ENCODE assay signal across 8 cellular contexts in genomic region chr11:70203749-70204465, GRCh38. TPM values are rescaled to one million over a fixed set of nuclear protein-coding genes. Genes with fewer than 3 reads are reported as not detected.
A peak's percentile ranks its signal among the peaks of the same experiment; 100 is the strongest.
DNase-seq lines count a peak whose midpoint lies in the region; ATAC-seq and TF ChIP-seq lines count a peak whose summit lies in the region.

No MANE protein-coding gene starts in this region.

- no peaks in the 10 kb centered on the region for H3K9me3 Mint-ChIP-seq in activated naive CD4-positive, alpha-beta T cell treated with anti-CD3 and anti-CD28 coated beads, Interleukin-2, amount 50 U/mL, for 72 hours
- peaks cover 3% of the 10 kb centered on the region for H3K9me3 Mint-ChIP-seq in progenitor cell of endocrine pancreas (ENCODE audit: low read depth)
- H3K9me3 Mint-ChIP-seq in type B pancreatic cell, result no peaks in the 10 kb centered on the region

- peak; percentile 76 to 90 for DNase-seq in activated naive CD4-positive, alpha-beta T cell treated with anti-CD3 and anti-CD28 coated beads, Interleukin-2, amount 50 U/mL, for 72 hours (ENCODE audit: low spot score in 2 of 2)
- DNase-seq in cardiac septum (ENCODE audit: low spot score), result peak; percentile 82
- no peak for DNase-seq in progenitor cell of endocrine pancreas (ENCODE audit: low spot score, unreplicated experiment)
- DNase-seq in type B pancreatic cell (ENCODE audit: extremely low spot score, unreplicated experiment), result no peak

- peak overlapping the region; percentile 91 to 99 (median 98) for H3K9ac ChIP-seq in BLaER1 treated with 17β-estradiol and CSF1 and Interleukin-3, amounts not matched to agents 10 nM and 100 nM

- peak overlapping the region; percentile 97 to 100 for H3K27ac Mint-ChIP-seq in activated naive CD4-positive, alpha-beta T cell treated with anti-CD3 and anti-CD28 coated beads, Interleukin-2, amount 50 U/mL, for 72 hours
- H3K27ac Mint-ChIP-seq in progenitor cell of endocrine pancreas, result peak overlapping the region; percentile 96
- H3K27ac Mint-ChIP-seq in type B pancreatic cell, result peak overlapping the region; percentile 94

- peaks cover 32 to 39% of the 10 kb centered on the region in 2 donors for H3K36me3 Mint-ChIP-seq in activated naive CD4-positive, alpha-beta T cell treated with anti-CD3 and anti-CD28 coated beads, Interleukin-2, amount 50 U/mL, for 72 hours
- H3K36me3 Mint-ChIP-seq in progenitor cell of endocrine pancreas (ENCODE audit: insufficient read depth) (peaks cover 8% of the 10 kb centered on the region), type B pancreatic cell (peaks cover 14% of the 10 kb centered on the region)

- peaks cover 49 to 51% (median 50%) of the 10 kb centered on the region in 11 experiments for H4K20me1 ChIP-seq in BLaER1 treated with 17β-estradiol and CSF1 and Interleukin-3, amounts not matched to agents 10 nM and 100 nM

- H3K27ac ChIP-seq in BLaER1 treated with 17β-estradiol and CSF1 and Interleukin-3, amounts not matched to agents 10 nM and 100 nM, result peak overlapping the region; percentile 72 to 99 (median 97)

- H3K4me3 ChIP-seq in BLaER1 treated with 17β-estradiol and CSF1 and Interleukin-3, amounts not matched to agents 10 nM and 100 nM, result peak overlapping the region; percentile 84 to 99 (median 90)

- H3K27me3 ChIP-seq in BLaER1 treated with 17β-estradiol and CSF1 and Interleukin-3, amounts not matched to agents 10 nM and 100 nM, result no peaks in the 10 kb centered on the region

- ATAC-seq in GM19351 (IDR thresholded peaks at IDR 0.05; ENCODE audit: unreplicated experiment) (peak; percentile 34), HG03521 (IDR thresholded peaks at IDR 0.05; ENCODE audit: unreplicated experiment) (peak; percentile 16), SK-N-SH treated with all-trans-retinoic acid at 6 μM for 48 hours (peak; percentile 72)
- ATAC-seq in activated naive CD4-positive, alpha-beta T cell treated with anti-CD3 and anti-CD28 coated beads, Interleukin-2, amount 50 U/mL, for 72 hours, result peak; percentile 70 to 77

- H3K36me3 ChIP-seq in BLaER1 treated with 17β-estradiol and CSF1 and Interleukin-3, amounts not matched to agents 10 nM and 100 nM, result peaks cover 37 to 47% (median 44%) of the 10 kb centered on the region in 11 experiments

- H3K4me2 ChIP-seq in BLaER1 treated with 17β-estradiol and CSF1 and Interleukin-3, amounts not matched to agents 10 nM and 100 nM, result peak overlapping the region; percentile 87 to 99 (median 98)

- H3K4me1 Mint-ChIP-seq in progenitor cell of endocrine pancreas (ENCODE audit: low read depth) (peaks cover 12% of the 10 kb centered on the region), type B pancreatic cell (ENCODE audit: unreplicated experiment) (peaks cover 23% of the 10 kb centered on the region)

- no peaks in the 10 kb centered on the region for H3K27me3 Mint-ChIP-seq in progenitor cell of endocrine pancreas
- peaks cover 3% of the 10 kb centered on the region for H3K27me3 Mint-ChIP-seq in type B pancreatic cell

- H3K9me3 ChIP-seq in BLaER1 treated with 17β-estradiol and CSF1 and Interleukin-3, amounts not matched to agents 10 nM and 100 nM (replicated peaks in 1 of 11), result 0 out of 22 replicates have a peak, but pooled peaks cover 0 to 3% (median 0%) of the 10 kb centered on the region in 11 experiments

- peaks cover 30 to 57% (median 40%) of the 10 kb centered on the region in 10 experiments for H3K4me1 ChIP-seq in BLaER1 treated with 17β-estradiol and CSF1 and Interleukin-3, amounts not matched to agents 10 nM and 100 nM

- intact Hi-C loops in cardiac septum (cut with DNase I), result loop anchor here (10.0 kb wide), 1 partner anchor 71 kb away; the partner anchor contains the start of gene PPFIA1

- H3K4me3 Mint-ChIP-seq in progenitor cell of endocrine pancreas (ENCODE audit: low read depth), result peak overlapping the region; percentile 80
- peak overlapping the region; percentile 96 for H3K4me3 Mint-ChIP-seq in type B pancreatic cell

- no peak for TF ChIP-seq CTCF in progenitor cell of endocrine pancreas (IDR thresholded peaks at IDR 0.05; ENCODE audit: unreplicated experiment)
- TF ChIP-seq CTCF in type B pancreatic cell (conservative IDR thresholded peaks at IDR 0.05), result no peak

TF ChIP-seq in SK-N-SH treated with all-trans-retinoic acid at 6 μM for 48 hours, 23 proteins besides CTCF, POLR2A, EP300 and RAD21:
- no peak for TF ChIP-seq POU6F1 (CRISPR knock-in tag; IDR thresholded peaks at IDR 0.05; ENCODE audit: borderline replicate concordance, low read depth)
- TF ChIP-seq ZFP30 (CRISPR knock-in tag; IDR thresholded peaks at IDR 0.05), result no peak
- TF ChIP-seq TSHZ2 (CRISPR knock-in tag; IDR thresholded peaks at IDR 0.05), result no peak
- TF ChIP-seq CSRNP3 (CRISPR knock-in tag; IDR thresholded peaks at IDR 0.05), result no peak
- TF ChIP-seq OSR1 (CRISPR knock-in tag; IDR thresholded peaks at IDR 0.05), result no peak
- TF ChIP-seq PPARA (CRISPR knock-in tag; IDR thresholded peaks at IDR 0.05; ENCODE audit: borderline replicate concordance), result no peak
- TF ChIP-seq CSDC2 (CRISPR knock-in tag; IDR thresholded peaks at IDR 0.05), result no peak
- TF ChIP-seq TOX (CRISPR knock-in tag; IDR thresholded peaks at IDR 0.05; ENCODE audit: borderline replicate concordance), result no peak
- no peak for TF ChIP-seq ZFP3 (CRISPR knock-in tag; IDR thresholded peaks at IDR 0.05)
- no peak for TF ChIP-seq TCF4 (CRISPR knock-in tag; IDR thresholded peaks at IDR 0.05; ENCODE audit: borderline replicate concordance)
- no peak for TF ChIP-seq BACH2 (CRISPR knock-in tag; IDR thresholded peaks at IDR 0.05; ENCODE audit: borderline replicate concordance)
- TF ChIP-seq RARB (CRISPR knock-in tag; IDR thresholded peaks at IDR 0.05), result no peak
- no peak for TF ChIP-seq GLIS3 (CRISPR knock-in tag; IDR thresholded peaks at IDR 0.05)

RNA-seq across cellular contexts. Expression of gene FADD, which starts 0.8 kb away (rescaled TPM):
- 10 to 100 TPM; 22.7 to 34.4 TPM for total RNA-seq in activated naive CD4-positive, alpha-beta T cell treated with anti-CD3 and anti-CD28 coated beads, Interleukin-2, amount 50 U/mL, for 72 hours
- total RNA-seq in cardiac septum, result 8.6 TPM
- 20.0 and 22.1 TPM in 2 replicates for total RNA-seq in progenitor cell of endocrine pancreas
- 24.0 TPM in 2 replicates for total RNA-seq in type B pancreatic cell (ENCODE audit: low replicate concordance)

Comparison
In these comparisons a context has a peak if more than half of its experiments do, and no peak if none do; other contexts are left out.
1. ATAC-seq: peak in every context shown above with its lines; median percentile 74 in activated naive CD4-positive, alpha-beta T cell treated with anti-CD3 and anti-CD28 coated beads, Interleukin-2, amount 50 U/mL, for 72 hours; 72 in SK-N-SH treated with all-trans-retinoic acid at 6 μM for 48 hours; 34 in GM19351; 16 in HG03521.
2. DNase-seq: peak in activated naive CD4-positive, alpha-beta T cell treated with anti-CD3 and anti-CD28 coated beads, Interleukin-2, amount 50 U/mL, for 72 hours (2 of 2) and cardiac septum (single experiment); none in progenitor cell of endocrine pancreas (single experiment) and type B pancreatic cell (single experiment).
3. Peak in every context shown above with its lines, with median percentiles within 50 percentile points of each other: H3K27ac Mint-ChIP-seq.